Comparison of ENCODE assay signal across 10 cellular contexts in genomic region chr10:89342219-89342966, GRCh38. TPM values are rescaled to one million over a fixed set of nuclear protein-coding genes. Genes with fewer than 3 reads are reported as not detected.
DNase-seq lines count a peak whose midpoint lies in the region; TF ChIP-seq lines count a peak whose summit lies in the region.
"Had no signal": no experiment of that assay in that cellular context is flagged by ENCODE, and none has a peak within 500 bp of the region (broad histone marks: within the 10 kb centered on the region; RNA-seq: fewer than 3 reads in every experiment).

No MANE protein-coding gene starts in this region.

- peaks cover 25% of the 10 kb centered on the region for H3K36me3 Mint-ChIP-seq in osteocyte (ENCODE audit: unreplicated experiment)
- peaks cover 42% of the 10 kb centered on the region for H3K36me3 Mint-ChIP-seq in activated CD4-positive, alpha-beta T cell treated with anti-CD3 and anti-CD28 coated beads, Interleukin-2, amount 10 ng/mL, durations not matched to agents 24 days and 14 days (ENCODE audit: low read depth)

- no peaks in the 10 kb centered on the region for H3K9me3 Mint-ChIP-seq in osteocyte (ENCODE audit: unreplicated experiment)
- H3K9me3 Mint-ChIP-seq in activated CD4-positive, alpha-beta T cell treated with anti-CD3 and anti-CD28 coated beads, Interleukin-2, amount 10 ng/mL, durations not matched to agents 24 days and 14 days, result no peaks in the 10 kb centered on the region

- H3K27ac ChIP-seq in SK-N-SH (ENCODE audit: low read depth in 2 of 2, low read length in 1 of 2), result peak overlapping the region; percentile 78 to 93

- H3K9me3 ChIP-seq in SK-N-SH, result no peaks in the 10 kb centered on the region

- WGBS in SK-N-SH (ENCODE audit: low lambda C conversion rate), result 21% methylated on average over 3 of the region's 3 CpGs

- TF ChIP-seq EP300 in SK-N-SH (IDR thresholded peaks at IDR 0.05; ENCODE audit: borderline replicate concordance in 1 of 2, low read depth in 1 of 2, low read length in 1 of 2), result no peak

- no peak for TF ChIP-seq RAD21 in SK-N-SH (IDR thresholded peaks at IDR 0.05; ENCODE audit: low read length)

- peaks cover 6% of the 10 kb centered on the region for H3F3A ChIP-seq in SK-N-SH (replicated peaks; ENCODE audit: insufficient read depth)

- H3K4me2 ChIP-seq in SK-N-SH, result peak overlapping the region; percentile 73

- H3K4me1 ChIP-seq in SK-N-SH (ENCODE audit: control insufficient read depth in 1 of 2, insufficient read depth in 2 of 2, low read depth in 1 of 2, low read length in 1 of 2), result peaks cover 7 to 20% of the 10 kb centered on the region in 2 experiments; a peak in 3 of 4 replicates

- peaks cover 19% of the 10 kb centered on the region; the same call in 1 of the 2 replicates for H3K79me2 ChIP-seq in SK-N-SH (ENCODE audit: insufficient read depth)

- H3K27me3 ChIP-seq in SK-N-SH (ENCODE audit: insufficient read depth), result no peaks in the 10 kb centered on the region

- H3K27me3 Mint-ChIP-seq in osteocyte (ENCODE audit: unreplicated experiment), result no peaks in the 10 kb centered on the region
- H3K27me3 Mint-ChIP-seq in activated CD4-positive, alpha-beta T cell treated with anti-CD3 and anti-CD28 coated beads, Interleukin-2, amount 10 ng/mL, durations not matched to agents 24 days and 14 days, result peaks cover 29% of the 10 kb centered on the region

- H3K9me2 ChIP-seq in SK-N-SH, result no peaks in the 10 kb centered on the region

- no peaks in the 10 kb centered on the region for H4K20me1 ChIP-seq in SK-N-SH (ENCODE audit: insufficient read depth)

- CTCF ChIA-PET in SK-N-SH (lab: Yijun Ruan, JAX), result interaction anchor here (0.7 to 1.7 kb wide), 4 partner anchors 18 to 72 kb away, joined by 3 to 6 read pairs (median 4); no protein-coding TSS in a partner anchor

- TF ChIP-seq CTCF in SK-N-SH (IDR thresholded peaks at IDR 0.05), result no peak
- TF ChIP-seq CTCF in foreskin fibroblast (IDR thresholded peaks at IDR 0.05; ENCODE audit: low read depth, low read length), result no peak
- TF ChIP-seq CTCF in osteocyte (IDR thresholded peaks at IDR 0.05), result no peak

- peaks cover 17% of the 10 kb centered on the region for H3K4me1 Mint-ChIP-seq in osteocyte (ENCODE audit: unreplicated experiment)
- H3K4me1 Mint-ChIP-seq in activated CD4-positive, alpha-beta T cell treated with anti-CD3 and anti-CD28 coated beads, Interleukin-2, amount 10 ng/mL, durations not matched to agents 24 days and 14 days, result peaks cover 5% of the 10 kb centered on the region

- peak overlapping the region; percentile 85 for H2AFZ ChIP-seq in SK-N-SH (ENCODE audit: low read depth)

- H3K4me3 ChIP-seq in SK-N-SH (ENCODE audit: low read depth in 2 of 2, low read length in 1 of 2), result peak overlapping the region; percentile 55 to 61
- no peak overlapping the region for H3K4me3 ChIP-seq in foreskin fibroblast (ENCODE audit: low read depth in 1 of 2, low read length in 2 of 2)

- intact Hi-C loops in activated CD4-positive, alpha-beta T cell treated with anti-CD3 and anti-CD28 coated beads, Interleukin-2, amount 10 ng/mL, durations not matched to agents 24 days and 14 days (cut with micrococcal nuclease), result no loop called here

- peak; percentile 71 for DNase-seq in ELR (ENCODE audit: low read depth)
- DNase-seq in SK-N-SH, result peak; percentile 73
- DNase-seq in foreskin fibroblast, result peak; percentile 91 to 95
- no peak for DNase-seq in osteocyte (ENCODE audit: extremely low spot score, unreplicated experiment)
- no peak for DNase-seq in stimulated activated CD4-positive, alpha-beta T cell treated with anti-CD3 and anti-CD28 coated beads, Interleukin-12 subunit alpha, Interleukin-12 subunit beta, amount 100 ng/mL, for 4 hours
- no peak for DNase-seq in activated CD4-positive, alpha-beta T cell treated with anti-CD3 and anti-CD28 coated beads, Interleukin-2, amount 10 ng/mL, durations not matched to agents 24 days and 14 days
- no peak for DNase-seq in OCI-M2 (lab: John Stamatoyannopoulos, UW; ENCODE audit: unreplicated experiment)
- no peak for DNase-seq in NOMO-1 treated with dmso at 0.1 percent for 144 hours (lab: John Stamatoyannopoulos, UW; ENCODE audit: unreplicated experiment)
- DNase-seq: NCI-H2107 had no signal

- H3K27ac Mint-ChIP-seq in osteocyte (ENCODE audit: unreplicated experiment), result peak overlapping the region; percentile 45
- no peak overlapping the region for H3K27ac Mint-ChIP-seq in activated CD4-positive, alpha-beta T cell treated with anti-CD3 and anti-CD28 coated beads, Interleukin-2, amount 10 ng/mL, durations not matched to agents 24 days and 14 days

- no peak overlapping the region for H3K4me3 Mint-ChIP-seq in osteocyte (ENCODE audit: unreplicated experiment)
- H3K4me3 Mint-ChIP-seq in activated CD4-positive, alpha-beta T cell treated with anti-CD3 and anti-CD28 coated beads, Interleukin-2, amount 10 ng/mL, durations not matched to agents 24 days and 14 days, result no peak overlapping the region

- POLR2A ChIA-PET in SK-N-SH (lab: Yijun Ruan, JAX), result interaction anchor here (1.1 kb wide), 1 partner anchor 58 kb away, joined by 4 read pairs; no protein-coding TSS in a partner anchor

- peak overlapping the region; percentile 64; the same call in 1 of the 2 replicates for H3K9ac ChIP-seq in SK-N-SH

- H3K36me3 ChIP-seq in SK-N-SH (replicated peaks in 1 of 2; ENCODE audit: control insufficient read depth in 1 of 2, insufficient read depth in 2 of 2, low read length in 1 of 2), result peaks cover 9 to 17% of the 10 kb centered on the region in 2 experiments

TF ChIP-seq in SK-N-SH, 30 proteins besides CTCF, POLR2A, EP300 and RAD21 (continues in another document):
- TF ChIP-seq SMC3 (IDR thresholded peaks at IDR 0.05; ENCODE audit: low read depth, low read length) (no peak), POLR2AphosphoS5 (IDR thresholded peaks at IDR 0.05; ENCODE audit: low read depth, low read length) (peak; percentile 53), TEAD4 (IDR thresholded peaks at IDR 0.05; ENCODE audit: borderline replicate concordance, insufficient read depth) (no peak), FOXM1 (IDR thresholded peaks at IDR 0.05; ENCODE audit: low read depth) (no peak), FOXJ3 (CRISPR knock-in tag; IDR thresholded peaks at IDR 0.05) (no peak), USF2 (IDR thresholded peaks at IDR 0.05; ENCODE audit: borderline replicate concordance, low read depth, low read length) (peak; percentile 28; the same call in 1 of the 2 replicates), TCF12 (IDR thresholded peaks at IDR 0.05) (no peak), CHD2 (IDR thresholded peaks at IDR 0.05; ENCODE audit: low read length, partially characterized antibody) (peak; percentile 18), ZBTB33 (IDR thresholded peaks at IDR 0.05; ENCODE audit: borderline replicate concordance, low read depth) (no peak), JUND (IDR thresholded peaks at IDR 0.05) (no peak), GATA2 (CRISPR knock-in tag; IDR thresholded peaks at IDR 0.05) (no peak)

RNA-seq across cellular contexts. Expression of gene IFIT3, which starts 14.6 kb away (rescaled TPM):
- 3.2 and 4.0 TPM in 2 replicates for polyA plus RNA-seq in SK-N-SH (2012; rRNA removed)
- 5.0 and 5.2 TPM in 2 replicates for polyA plus RNA-seq in SK-N-SH (2012; cell fraction: cytosol; rRNA removed)
- 0.95 and 1.5 TPM in 2 replicates for polyA plus RNA-seq in SK-N-SH (2012; cell fraction: nucleus; rRNA removed)
- total RNA-seq in osteocyte, result 19.9 and 22.7 TPM in 2 replicates
- 0.83 and 1.0 TPM in 2 replicates for total RNA-seq in activated CD4-positive, alpha-beta T cell treated with anti-CD3 and anti-CD28 coated beads, Interleukin-2, amount 10 ng/mL, durations not matched to agents 24 days and 14 days

RNA-seq across cellular contexts. Expression of gene IFIT1B, which starts 35.5 kb away (rescaled TPM):
- 0.03 TPM in 1 of 2 replicates, not detected in the other for polyA plus RNA-seq in SK-N-SH (2012; rRNA removed)
- polyA plus RNA-seq in SK-N-SH (2012; cell fraction: cytosol; rRNA removed), result 0.01 TPM in 1 of 2 replicates, not detected in the other
- not detected in 2 replicates for polyA plus RNA-seq in SK-N-SH (2012; cell fraction: nucleus; rRNA removed)
- total RNA-seq in osteocyte, result not detected in 2 replicates
- total RNA-seq in activated CD4-positive, alpha-beta T cell treated with anti-CD3 and anti-CD28 coated beads, Interleukin-2, amount 10 ng/mL, durations not matched to agents 24 days and 14 days, result not detected in 2 replicates
- total RNA-seq: activated CD8-positive, alpha-beta memory T cell treated with anti-CD3 and anti-CD28 coated beads for 36 hours had no signal

RNA-seq across cellular contexts. Expression of gene IFIT2, which starts 40.5 kb away (rescaled TPM):
- polyA plus RNA-seq in SK-N-SH (2012; rRNA removed), result 0.99 and 1.2 TPM in 2 replicates
- polyA plus RNA-seq in SK-N-SH (2012; cell fraction: cytosol; rRNA removed), result 1.7 and 1.8 TPM in 2 replicates
- 0.48 and 1.1 TPM in 2 replicates for polyA plus RNA-seq in SK-N-SH (2012; cell fraction: nucleus; rRNA removed)
- 8.8 and 11.0 TPM in 2 replicates for total RNA-seq in osteocyte
- total RNA-seq in activated CD4-positive, alpha-beta T cell treated with anti-CD3 and anti-CD28 coated beads, Interleukin-2, amount 10 ng/mL, durations not matched to agents 24 days and 14 days, result 0.40 and 0.54 TPM in 2 replicates

RNA-seq across cellular contexts. Expression of gene IFIT1, which starts 50.0 kb away (rescaled TPM):
- 4.4 and 5.7 TPM in 2 replicates for polyA plus RNA-seq in SK-N-SH (2012; rRNA removed)
- 6.1 and 7.6 TPM in 2 replicates for polyA plus RNA-seq in SK-N-SH (2012; cell fraction: cytosol; rRNA removed)
- polyA plus RNA-seq in SK-N-SH (2012; cell fraction: nucleus; rRNA removed), result 2.0 and 4.2 TPM in 2 replicates
- total RNA-seq in osteocyte, result 20.4 and 21.5 TPM in 2 replicates
- total RNA-seq in activated CD4-positive, alpha-beta T cell treated with anti-CD3 and anti-CD28 coated beads, Interleukin-2, amount 10 ng/mL, durations not matched to agents 24 days and 14 days, result 0.58 and 1.0 TPM in 2 replicates

Comparison
In these comparisons a context has a peak if more than half of its experiments do, and no peak if none do; other contexts are left out.
1. DNase-seq: peak in ELR (single experiment), SK-N-SH (single experiment) and foreskin fibroblast (2 of 2); none in osteocyte (single experiment), stimulated activated CD4-positive, alpha-beta T cell treated with anti-CD3 and anti-CD28 coated beads, Interleukin-12 subunit alpha, Interleukin-12 subunit beta, amount 100 ng/mL, for 4 hours (single experiment), activated CD4-positive, alpha-beta T cell treated with anti-CD3 and anti-CD28 coated beads, Interleukin-2, amount 10 ng/mL, durations not matched to agents 24 days and 14 days (single experiment), OCI-M2 (single experiment) and NOMO-1 treated with dmso at 0.1 percent for 144 hours (single experiment).
2. H3K4me3 ChIP-seq: peak in SK-N-SH (2 of 2); none in foreskin fibroblast (0 of 2).
3. RNA of gene IFIT3, which starts 14.6 kb away (total RNA-seq): 19.9 to 22.7 TPM in osteocyte; 0.83 to 1.0 TPM in activated CD4-positive, alpha-beta T cell treated with anti-CD3 and anti-CD28 coated beads, Interleukin-2, amount 10 ng/mL, durations not matched to agents 24 days and 14 days; every median in the first group is over 10 times any median in the second.